Comparison of ENCODE assay signal across 31 cellular contexts in genomic region chr3:111027868-111028267, GRCh38.
"Had no signal": no experiment of that assay in that cellular context is flagged by ENCODE, and none has a peak within 500 bp of the region (broad histone marks: within the 10 kb centered on the region; RNA-seq: fewer than 3 reads in every experiment).

No MANE protein-coding gene starts in this region.

- H3K9me3 Mint-ChIP-seq: naive thymus-derived CD8-positive, alpha-beta T cell; nephron; neural crest cell; stimulated activated naive B cell treated with anti-CD40 and anti-IgM and Interleukin-4, amounts not matched to agents 10 μg/mL and 1 μg/mL and 100 μg/mL, for 72 hours had no signal

- DNase-seq: hippocampal formation; immature natural killer cell; kidney; left colon; left lung; lower lobe of right lung; mammary epithelial cell; mesenchymal stem cell; naive thymus-derived CD8-positive, alpha-beta T cell; nucleus accumbens; pancreas; posterior cingulate gyrus; retina; right cardiac atrium; stimulated activated CD4-positive, alpha-beta T cell treated with anti-CD3 and anti-CD28 coated beads, Interleukin-12 subunit alpha, Interleukin-12 subunit beta, amount 100 ng/mL, for 4 hours; stimulated activated CD4-positive, alpha-beta T cell treated with anti-CD3 and anti-CD28 coated beads, Interleukin-15, amount 100 ng/mL, for 24 hours; stimulated activated CD4-positive, alpha-beta T cell treated with anti-CD3 and anti-CD28 coated beads, Interleukin-2, amount 100 ng/mL, for 24 hours; stimulated activated CD4-positive, alpha-beta T cell treated with anti-CD3 and anti-CD28 coated beads, Interleukin-4, amount 100 ng/mL, for 1 hour; stimulated activated naive B cell treated with anti-CD40 and anti-IgM and Interleukin-4, amounts not matched to agents 10 μg/mL and 1 μg/mL and 100 μg/mL, for 72 hours; stimulated activated naive CD8-positive, alpha-beta T cell treated with anti-CD3 and anti-CD28 coated beads, Interleukin-15, Interleukin-2, amounts not matched to agents 100 U/mL and 50 U/mL, for 24 hours; stomach; tibial artery; trophoblast cell; upper lobe of right lung had no signal

- H3K27me3 ChIP-seq: left lung, pancreas, stomach, suprapubic skin, tibial artery, upper lobe of right lung had no signal

- H3K4me1 Mint-ChIP-seq: immature natural killer cell; naive thymus-derived CD8-positive, alpha-beta T cell; nephron; neural crest cell; stimulated activated naive B cell treated with anti-CD40 and anti-IgM and Interleukin-4, amounts not matched to agents 10 μg/mL and 1 μg/mL and 100 μg/mL, for 72 hours had no signal

- H3K9me3 ChIP-seq: left lung, lower lobe of right lung, pancreas, prostate gland, stomach, suprapubic skin, thoracic aorta, tibial artery, upper lobe of right lung had no signal

- H3K4me3 ChIP-seq: left lung, lower lobe of right lung, pancreas, prostate gland, skin epidermis, stomach, suprapubic skin, thoracic aorta, tibial artery, upper lobe of right lung had no signal

- ATAC-seq: left colon; left lung; lower lobe of right lung; naive thymus-derived CD8-positive, alpha-beta T cell; pancreas; right cardiac atrium; sciatic nerve; stimulated activated naive B cell treated with anti-CD40 and anti-IgM and Interleukin-4, amounts not matched to agents 10 μg/mL and 1 μg/mL and 100 μg/mL, for 72 hours; stimulated activated naive CD8-positive, alpha-beta T cell treated with anti-CD3 and anti-CD28 coated beads, Interleukin-15, Interleukin-2, amounts not matched to agents 100 U/mL and 50 U/mL, for 24 hours; upper lobe of right lung had no signal

- H3K27ac ChIP-seq: left lung, lower lobe of right lung, pancreas, prostate gland, skin epidermis, stomach, suprapubic skin, thoracic aorta, tibial artery, upper lobe of right lung had no signal

- H3K4me1 ChIP-seq: left lung, lower lobe of right lung, pancreas, prostate gland, stomach, suprapubic skin, tibial artery, upper lobe of right lung had no signal

- H3K36me3 Mint-ChIP-seq: immature natural killer cell; naive thymus-derived CD8-positive, alpha-beta T cell; stimulated activated naive B cell treated with anti-CD40 and anti-IgM and Interleukin-4, amounts not matched to agents 10 μg/mL and 1 μg/mL and 100 μg/mL, for 72 hours had no signal

- H3K27ac Mint-ChIP-seq: immature natural killer cell; naive thymus-derived CD8-positive, alpha-beta T cell; nephron; stimulated activated naive B cell treated with anti-CD40 and anti-IgM and Interleukin-4, amounts not matched to agents 10 μg/mL and 1 μg/mL and 100 μg/mL, for 72 hours had no signal

- H3K27me3 Mint-ChIP-seq: stimulated activated naive B cell treated with anti-CD40 and anti-IgM and Interleukin-4, amounts not matched to agents 10 μg/mL and 1 μg/mL and 100 μg/mL, for 72 hours had no signal

- H3K36me3 ChIP-seq: left lung, lower lobe of right lung, pancreas, prostate gland, stomach, suprapubic skin, thoracic aorta, tibial artery, upper lobe of right lung had no signal

- H3K4me3 Mint-ChIP-seq: immature natural killer cell; naive thymus-derived CD8-positive, alpha-beta T cell; nephron; neural crest cell; stimulated activated naive B cell treated with anti-CD40 and anti-IgM and Interleukin-4, amounts not matched to agents 10 μg/mL and 1 μg/mL and 100 μg/mL, for 72 hours had no signal
